7 cellular contexts compared by ENCODE assay signal in the genomic region with DNA sequence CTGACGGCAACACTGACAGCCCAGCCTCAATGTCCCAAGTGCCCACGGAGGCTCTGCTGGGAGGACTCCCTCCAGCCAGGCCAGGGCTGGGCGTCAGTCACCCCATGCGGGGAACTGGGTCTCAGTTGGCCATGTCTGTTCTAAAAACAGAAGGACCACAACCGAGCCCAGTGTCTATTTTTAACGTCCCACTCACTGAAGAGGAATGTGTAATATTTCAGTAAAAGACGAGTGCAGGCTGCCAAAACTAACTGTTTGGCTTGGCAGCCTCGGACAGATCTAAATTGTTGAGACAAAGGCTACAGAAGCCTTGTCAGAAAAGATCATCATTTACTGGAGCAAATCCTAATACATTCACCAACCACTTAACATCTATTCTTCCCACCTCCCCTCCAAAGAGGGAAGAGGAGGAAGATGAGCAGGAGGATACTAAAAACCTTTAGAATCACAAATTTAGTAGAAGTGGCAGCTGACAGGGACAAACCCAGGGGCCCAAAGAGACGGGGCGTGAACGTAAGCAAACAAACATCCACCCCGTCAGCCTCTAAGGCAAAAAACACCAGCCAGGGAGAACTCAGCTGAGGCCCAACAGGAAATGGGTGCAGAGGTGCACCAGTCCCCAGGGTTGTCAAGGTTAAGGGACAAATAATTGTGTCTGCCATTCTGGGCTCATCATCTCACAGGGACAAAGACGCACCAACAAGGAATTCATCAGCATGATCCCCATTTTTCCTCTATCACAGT. TPM values are rescaled to one million over a fixed set of nuclear protein-coding genes. Genes with fewer than 3 reads are reported as not detected.
DNase-seq lines count a peak whose midpoint lies in the region; ATAC-seq and TF ChIP-seq lines count a peak whose summit lies in the region.

No MANE protein-coding gene starts in this region.

- peak overlapping the region; percentile 26 for H3K27ac ChIP-seq in urinary bladder (ENCODE audit: low read depth)

- ATAC-seq in HG03196 (IDR thresholded peaks at IDR 0.05; ENCODE audit: unreplicated experiment) = no peak

- no peaks in the 10 kb centered on the region for H3K36me3 ChIP-seq in urinary bladder (ENCODE audit: insufficient read depth)

- peaks cover 4% of the 10 kb centered on the region for H3K9me3 Mint-ChIP-seq in mesothelial cell of epicardium

- H3K4me1 ChIP-seq in urinary bladder (ENCODE audit: insufficient read depth) = no peaks in the 10 kb centered on the region

- DNase-seq in NCI-H2029 (lab: John Stamatoyannopoulos, UW) (peak; percentile 63), dedifferentiated amniotic fluid mesenchymal stem cell (ENCODE audit: extremely low spot score) (peak; percentile 99), mesothelial cell of epicardium (ENCODE audit: low spot score in 2 of 2, unreplicated experiment in 2 of 2) (no peak), NCI-H187 treated with DMSO at 0.1 percent for 48 hours (lab: John Stamatoyannopoulos, UW) (no peak)
- DNase-seq in activated naive CD4-positive, alpha-beta T cell (lab: John Stamatoyannopoulos, UW) = no peak

- peaks cover 55% of the 10 kb centered on the region for H3K4me1 Mint-ChIP-seq in mesothelial cell of epicardium

- 19% methylated on average over 13 of the region's 13 CpGs for WGBS in urinary bladder

- no peak for TF ChIP-seq CTCF in mesothelial cell of epicardium (IDR thresholded peaks at IDR 0.05; ENCODE audit: unreplicated experiment)

- no peaks in the 10 kb centered on the region for H3K27me3 Mint-ChIP-seq in mesothelial cell of epicardium (ENCODE audit: low read depth)

- H3K27ac Mint-ChIP-seq in mesothelial cell of epicardium = peak overlapping the region; percentile 96

- H3K4me3 ChIP-seq in urinary bladder (ENCODE audit: low read depth, low read length) = no peak overlapping the region

- peaks cover 32% of the 10 kb centered on the region for H3K36me3 Mint-ChIP-seq in mesothelial cell of epicardium

- peak overlapping the region; percentile 20 for H3K4me3 Mint-ChIP-seq in mesothelial cell of epicardium

RNA-seq across cellular contexts. Expression of gene C1orf198, which starts 18.7 kb away (rescaled TPM):
- total RNA-seq in mesothelial cell of epicardium (143 to 151 TPM (median 149 TPM) in 3 replicates), urinary bladder (55.1 TPM)
- polyA plus RNA-seq in urinary bladder = 35.6 TPM

Comparison
In these comparisons a context has a peak if more than half of its experiments do, and no peak if none do; other contexts are left out.
1. DNase-seq: peak in NCI-H2029 (single experiment) and dedifferentiated amniotic fluid mesenchymal stem cell (single experiment); none in mesothelial cell of epicardium (0 of 2), activated naive CD4-positive, alpha-beta T cell (0 of 4) and NCI-H187 treated with DMSO at 0.1 percent for 48 hours (single experiment).